ENCODE assay signal across 1 cellular context in genomic region chr16:85261657-85262557, GRCh38.
A peak's percentile ranks its signal among the peaks of the same experiment; 100 is the strongest.
TF ChIP-seq lines count a peak whose summit lies in the region.

No MANE protein-coding gene starts in this region.

TF ChIP-seq in K562, 482 proteins besides CTCF, POLR2A, EP300 and RAD21 (continued from another document and continues in another):
- TF ChIP-seq ATF6 (CRISPR knock-in tag; IDR thresholded peaks at IDR 0.05) (no peak), NFIX (CRISPR knock-in tag; IDR thresholded peaks at IDR 0.05; ENCODE audit: low read depth) (no peak), CREBBP (IDR thresholded peaks at IDR 0.05; ENCODE audit: low read depth, low read length) (no peak), TEAD4 (IDR thresholded peaks at IDR 0.05; ENCODE audit: low read length) (peak; percentile 80), TEAD4 (CRISPR knock-in tag; IDR thresholded peaks at IDR 0.05; ENCODE audit: borderline replicate concordance) (no peak; the same call in 1 of the 2 replicates), RBBP5 (IDR thresholded peaks at IDR 0.05; ENCODE audit: borderline replicate concordance, insufficient read depth, low read length, poor library complexity, severe bottlenecking) (no peak), SP2 (IDR thresholded peaks at IDR 0.05; ENCODE audit: extremely low read depth, low read depth, low read length, poor library complexity, severe bottlenecking) (no peak), TFAP4 (CRISPR knock-in tag; IDR thresholded peaks at IDR 0.05; ENCODE audit: borderline replicate concordance) (peak; percentile 32; the same call in 1 of the 2 replicates), TRIM25 (IDR thresholded peaks at IDR 0.05; ENCODE audit: borderline replicate concordance) (no peak), MCM3 (IDR thresholded peaks at IDR 0.05) (no peak), HLTF (IDR thresholded peaks at IDR 0.05) (no peak), MNT (conservative IDR thresholded peaks at IDR 0.05) (no peak), THAP7 (CRISPR knock-in tag; IDR thresholded peaks at IDR 0.05) (no peak), ZNF263 (CRISPR knock-in tag; IDR thresholded peaks at IDR 0.05; ENCODE audit: borderline replicate concordance) (no peak), BHLHE40 (IDR thresholded peaks at IDR 0.05; ENCODE audit: low read length) (no peak), EP400 (IDR thresholded peaks at IDR 0.05) (no peak), KLF6 (CRISPR knock-in tag; IDR thresholded peaks at IDR 0.05; ENCODE audit: borderline replicate concordance) (no peak), ZC3H8 (IDR thresholded peaks at IDR 0.05) (no peak), ZNF561 (CRISPR knock-in tag; conservative IDR thresholded peaks at IDR 0.05) (no peak), POLR2B (IDR thresholded peaks at IDR 0.05; ENCODE audit: low read depth, partially characterized antibody) (no peak), HINFP (tag; conservative IDR thresholded peaks at IDR 0.05; ENCODE audit: low read depth) (no peak), NUFIP1 (IDR thresholded peaks at IDR 0.05; ENCODE audit: partially characterized antibody) (no peak), NRF1 (conservative IDR thresholded peaks at IDR 0.05 in 1 of 2, IDR thresholded peaks at IDR 0.05 in 1 of 2) (peak in 1 of 2 experiments; percentile 19; a peak in 1 of 4 replicates), ZNF507 (tag; conservative IDR thresholded peaks at IDR 0.05) (no peak), CHD7 (IDR thresholded peaks at IDR 0.05; ENCODE audit: low read depth, low read length) (no peak), ASH1L (IDR thresholded peaks at IDR 0.05; ENCODE audit: borderline replicate concordance, low read depth, partially characterized antibody) (no peak), FIP1L1 (IDR thresholded peaks at IDR 0.05; ENCODE audit: low read depth, low read length, poor library complexity, severe bottlenecking) (no peak), STAT5A (IDR thresholded peaks at IDR 0.05; ENCODE audit: borderline replicate concordance, low read length) (peak; percentile 31; the same call in 1 of the 2 replicates), ZBTB8A (IDR thresholded peaks at IDR 0.05; ENCODE audit: partially characterized antibody) (no peak), GTF3C2 (IDR thresholded peaks at IDR 0.05; ENCODE audit: borderline replicate concordance, extremely low read depth, insufficient read length) (no peak), PPARD (CRISPR knock-in tag; IDR thresholded peaks at IDR 0.05) (no peak), CHD2 (IDR thresholded peaks at IDR 0.05; ENCODE audit: low read depth, low read length) (no peak), MTA1 (IDR thresholded peaks at IDR 0.05; ENCODE audit: borderline replicate concordance) (no peak), GATA2 (CRISPR knock-in tag; IDR thresholded peaks at IDR 0.05) (peak; percentile 92), SAFB2 (IDR thresholded peaks at IDR 0.05; ENCODE audit: borderline replicate concordance, low read depth, low read length, severe bottlenecking) (no peak), SREBF2 (CRISPR knock-in tag; IDR thresholded peaks at IDR 0.05) (no peak), PURB (CRISPR knock-in tag; IDR thresholded peaks at IDR 0.05; ENCODE audit: low read depth) (no peak), ZNF695 (CRISPR knock-in tag; IDR thresholded peaks at IDR 0.05) (no peak), ZNF133 (CRISPR knock-in tag; IDR thresholded peaks at IDR 0.05) (no peak)
